20 cellular contexts compared by ENCODE assay signal in the genomic region with DNA sequence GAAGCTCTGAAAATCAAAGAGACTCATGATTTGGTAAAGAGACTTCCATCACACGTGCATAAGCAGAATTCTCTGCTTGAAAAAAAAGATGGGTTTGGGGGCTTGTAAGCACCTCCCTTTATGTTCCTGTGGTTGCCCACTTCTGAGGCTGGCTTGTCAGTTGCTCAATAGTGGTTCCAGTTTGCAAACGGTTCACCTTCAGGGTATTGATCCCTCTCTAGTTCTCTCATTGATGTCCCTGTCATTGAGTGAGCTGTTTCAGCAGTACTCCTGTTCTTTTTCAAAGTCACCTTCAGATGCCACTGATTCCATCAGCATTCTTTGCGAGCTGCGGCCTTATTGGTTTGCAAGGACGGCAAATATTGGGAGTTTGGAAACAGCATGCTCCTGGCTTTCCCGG.
"Had no signal": no experiment of that assay in that cellular context is flagged by ENCODE, and none has a peak within 500 bp of the region (broad histone marks: within the 10 kb centered on the region; RNA-seq: fewer than 3 reads in every experiment).

No MANE protein-coding gene starts in this region.

- H3K27ac ChIP-seq: adrenal gland, SJSA1 had no signal

- ATAC-seq: activated CD4-positive, CD25-positive, alpha-beta regulatory T cell treated with anti-CD3 and anti-CD28 coated beads, Interleukin-2, amount 50 U/mL, for 24 hours; activated CD8-positive, alpha-beta T cell treated with anti-CD3 and anti-CD28 coated beads, Interleukin-2, amount 10 ng/mL, durations not matched to agents 7 days and 5 days; Right ventricle myocardium inferior; SK-N-SH treated with all-trans-retinoic acid at 6 μM for 48 hours had no signal

- H3K36me3 ChIP-seq: adrenal gland, SJSA1 had no signal

- H3K27ac Mint-ChIP-seq: activated CD8-positive, alpha-beta T cell treated with anti-CD3 and anti-CD28 coated beads, Interleukin-2, amount 10 ng/mL, durations not matched to agents 7 days and 5 days; activated naive CD8-positive, alpha-beta T cell treated with anti-CD3 and anti-CD28 coated beads, Interleukin-2, amount 10 ng/mL, durations not matched to agents 7 days and 5 days; T-helper 1 cell treated with Interleukin-12 subunit alpha and Interleukin-12 subunit beta and Interleukin-4 antibody, amounts not matched to agents 30 μg/mL and 1 μg/mL, for 36 hours had no signal

- DNase-seq: activated CD4-positive, alpha-beta T cell treated with anti-CD3 and anti-CD28 coated beads for 4 hours; activated CD8-positive, alpha-beta memory T cell treated with anti-CD3 and anti-CD28 coated beads, Interleukin-2, amount 50 U/mL, for 48 hours; activated CD8-positive, alpha-beta T cell treated with anti-CD3 and anti-CD28 coated beads, Interleukin-2, amount 10 ng/mL, durations not matched to agents 7 days and 5 days; activated naive CD4-positive, alpha-beta T cell treated with anti-CD3 and anti-CD28 coated beads, Interleukin-2, amount 50 U/mL, for 16 hours; activated naive CD8-positive, alpha-beta T cell treated with anti-CD3 and anti-CD28 coated beads, Interleukin-2, amount 10 ng/mL, durations not matched to agents 7 days and 5 days; activated T-cell treated with anti-CD3 and anti-CD28 coated beads, Interleukin-2, amount 50 U/mL, for 1 hour; adrenal gland; anterior cingulate cortex; cerebellar nuclear complex; Karpas-422; NCI-H1105 treated with DMSO at 0.1 percent for 48 hours; NCI-H2081 treated with DMSO at 0.1 percent for 48 hours; NCI-H774; RPMI8226; SW 1271 had no signal

- H3K9me3 ChIP-seq: adrenal gland, SJSA1 had no signal

- H3K4me3 Mint-ChIP-seq: activated CD8-positive, alpha-beta T cell treated with anti-CD3 and anti-CD28 coated beads, Interleukin-2, amount 10 ng/mL, durations not matched to agents 7 days and 5 days; activated naive CD8-positive, alpha-beta T cell treated with anti-CD3 and anti-CD28 coated beads, Interleukin-2, amount 10 ng/mL, durations not matched to agents 7 days and 5 days; T-helper 1 cell treated with Interleukin-12 subunit alpha and Interleukin-12 subunit beta and Interleukin-4 antibody, amounts not matched to agents 30 μg/mL and 1 μg/mL, for 36 hours had no signal

- H3K4me3 ChIP-seq: adrenal gland, SJSA1 had no signal

- H3K27me3 ChIP-seq: adrenal gland, SJSA1 had no signal

- H3K36me3 Mint-ChIP-seq: activated naive CD8-positive, alpha-beta T cell treated with anti-CD3 and anti-CD28 coated beads, Interleukin-2, amount 10 ng/mL, durations not matched to agents 7 days and 5 days had no signal
